ENCODE assay signal across 11 cellular contexts in genomic region chr6:20203561-20204528, GRCh38. TPM values are rescaled to one million over a fixed set of nuclear protein-coding genes. Genes with fewer than 3 reads are reported as not detected.
DNase-seq lines count a peak whose midpoint lies in the region; ATAC-seq, FAIRE-seq and TF ChIP-seq lines count a peak whose summit lies in the region.
"Had no signal": no experiment of that assay in that cellular context is flagged by ENCODE, and none has a peak within 500 bp of the region (broad histone marks: within the 10 kb centered on the region; RNA-seq: fewer than 3 reads in every experiment).

No MANE protein-coding gene starts in this region.

- POLR2A ChIA-PET in T-cell (lab: Charles Lee): no interaction called here

- FAIRE-seq in GM12892 (lab: Jason Lieb, UNC): no peak

- H3K4me1 ChIP-seq in heart left ventricle: peaks cover 0 to 82% (median 23%) of the 10 kb centered on the region in 12 donors
- H3K4me1 ChIP-seq in suprapubic skin: peaks cover 51% of the 10 kb centered on the region

- H3K36me3 Mint-ChIP-seq in activated T-cell treated with anti-CD3 and anti-CD28 coated beads, Interleukin-2, amount 50 U/mL, for 24 hours (ENCODE audit: low read depth): peaks cover 2% of the 10 kb centered on the region
- peaks cover 7% of the 10 kb centered on the region for H3K36me3 Mint-ChIP-seq in T-cell

- no peak for TF ChIP-seq CTCF in heart left ventricle (IDR thresholded peaks at IDR 0.05)
- TF ChIP-seq CTCF in suprapubic skin (IDR thresholded peaks at IDR 0.05): no peak

- H3K4me3 ChIP-seq in heart left ventricle (no peak overlapping the region), suprapubic skin (no peak overlapping the region)

- H3K27me3 Mint-ChIP-seq in activated T-cell treated with anti-CD3 and anti-CD28 coated beads, Interleukin-2, amount 50 U/mL, for 24 hours: no peaks in the 10 kb centered on the region
- no peaks in the 10 kb centered on the region for H3K27me3 Mint-ChIP-seq in T-cell
- H3K27me3 Mint-ChIP-seq: stimulated activated naive CD8-positive, alpha-beta T cell treated with anti-CD3 and anti-CD28 coated beads, Interleukin-15, Interleukin-2, amounts not matched to agents 100 ng/mL and 50 ng/mL, for 24 hours had no signal

- no peak for TF ChIP-seq EP300 in suprapubic skin (IDR thresholded peaks at IDR 0.05)

- no peaks in the 10 kb centered on the region for H3K27me3 ChIP-seq in heart left ventricle
- no peaks in the 10 kb centered on the region for H3K27me3 ChIP-seq in suprapubic skin

- H3K36me3 ChIP-seq in heart left ventricle: no peaks in the 10 kb centered on the region
- no peaks in the 10 kb centered on the region for H3K36me3 ChIP-seq in suprapubic skin

- CTCF ChIA-PET in T-cell (lab: Charles Lee): interaction anchor here in 1 of 2 donors (0.5 to 2.6 kb wide), 4 partner anchors 9 to 347 kb away, joined by 3 to 8 read pairs (median 4); partner anchors contain the start of gene MBOAT1

- H3K27ac ChIP-seq in heart left ventricle (peak overlapping the region in 9 of 12 donors; percentile 10 to 77 (median 30)), suprapubic skin (peak overlapping the region; percentile 6)

- H3K4me1 Mint-ChIP-seq in activated T-cell treated with anti-CD3 and anti-CD28 coated beads, Interleukin-2, amount 50 U/mL, for 24 hours (ENCODE audit: low read depth): peaks cover 65% of the 10 kb centered on the region
- peaks cover 49 to 68% (median 57%) of the 10 kb centered on the region in 3 donors for H3K4me1 Mint-ChIP-seq in T-cell

- H3K9me3 Mint-ChIP-seq in activated T-cell treated with anti-CD3 and anti-CD28 coated beads, Interleukin-2, amount 50 U/mL, for 24 hours: no peaks in the 10 kb centered on the region
- no peaks in the 10 kb centered on the region for H3K9me3 Mint-ChIP-seq in T-cell
- H3K9me3 Mint-ChIP-seq: stimulated activated naive CD8-positive, alpha-beta T cell treated with anti-CD3 and anti-CD28 coated beads, Interleukin-15, Interleukin-2, amounts not matched to agents 100 ng/mL and 50 ng/mL, for 24 hours had no signal

- intact Hi-C loops in heart left ventricle (cut with DNase I): no loop called here

- TF ChIP-seq POLR2A in heart left ventricle (IDR thresholded peaks at IDR 0.05) (no peak), suprapubic skin (IDR thresholded peaks at IDR 0.05) (no peak), GM12892 (IDR thresholded peaks at IDR 0.05; ENCODE audit: low read depth, low read length) (no peak)

- 46 to 58% (median 55%) methylated on average over 8 of the region's 8 CpGs for WGBS in heart left ventricle, 4 donors
- WGBS in suprapubic skin: 58% methylated on average over 8 of the region's 8 CpGs

- no peaks in the 10 kb centered on the region for H3K9me3 ChIP-seq in heart left ventricle
- no peaks in the 10 kb centered on the region for H3K9me3 ChIP-seq in suprapubic skin

- no peak for DNase-seq in activated T-cell treated with anti-CD3 and anti-CD28 coated beads, Interleukin-2, amount 50 U/mL, for 24 hours
- no peak for DNase-seq in activated T-cell treated with anti-CD3 and anti-CD28 coated beads for 4 hours
- DNase-seq in T-cell: no peak
- no peak for DNase-seq in heart left ventricle
- DNase-seq in suprapubic skin (ENCODE audit: low spot score in 2 of 2): no peak
- DNase-seq in GM12892 (ENCODE audit: insufficient read length): no peak
- no peak for DNase-seq in GDM1 (lab: John Stamatoyannopoulos, UW)
- no peak for DNase-seq in stimulated activated CD4-positive, alpha-beta T cell treated with anti-CD3 and anti-CD28 coated beads, Interleukin-12 subunit alpha, Interleukin-12 subunit beta, amount 100 ng/mL, for 4 hours
- DNase-seq: left cardiac atrium had no signal

- H3K4me3 Mint-ChIP-seq in activated T-cell treated with anti-CD3 and anti-CD28 coated beads, Interleukin-2, amount 50 U/mL, for 24 hours: no peak overlapping the region
- no peak overlapping the region for H3K4me3 Mint-ChIP-seq in T-cell
- H3K4me3 Mint-ChIP-seq: B cell; stimulated activated naive CD8-positive, alpha-beta T cell treated with anti-CD3 and anti-CD28 coated beads, Interleukin-15, Interleukin-2, amounts not matched to agents 100 ng/mL and 50 ng/mL, for 24 hours had no signal

- peak overlapping the region; percentile 70 for H3K27ac Mint-ChIP-seq in activated T-cell treated with anti-CD3 and anti-CD28 coated beads, Interleukin-2, amount 50 U/mL, for 24 hours
- H3K27ac Mint-ChIP-seq in T-cell: peak overlapping the region; percentile 71 to 95
- H3K27ac Mint-ChIP-seq: B cell; stimulated activated naive CD8-positive, alpha-beta T cell treated with anti-CD3 and anti-CD28 coated beads, Interleukin-15, Interleukin-2, amounts not matched to agents 100 ng/mL and 50 ng/mL, for 24 hours had no signal

- no peak for ATAC-seq in T-cell (replicated peaks in 1 of 4)
- ATAC-seq in heart left ventricle: peak in 3 of 4 donors; percentile 9 to 47 (median 34)

RNA-seq across cellular contexts. Expression of gene MBOAT1, which starts 8.4 kb away (rescaled TPM):
- 10 to 100 TPM in 3 of 5 donors, 1 to 10 TPM in 2; 8.3 to 21.5 (median 12.0) TPM for total RNA-seq in T-cell
- 10 to 100 TPM in 2 of 9 donors, 1 to 10 TPM in 7; 2.6 to 14.4 (median 4.3) TPM for total RNA-seq in heart left ventricle
- 1 to 10 TPM; 2.1 to 2.5 TPM for polyA plus RNA-seq in heart left ventricle
- total RNA-seq in suprapubic skin: 10 to 100 TPM in 1 of 4 donors, 1 to 10 TPM in 3; 5.3 to 18.8 (median 8.2) TPM
- polyA plus RNA-seq in GM12892 (2012; ENCODE audit: missing spikeins): 10.0 TPM

Comparison
In these comparisons a context has a peak if more than half of its experiments do, and no peak if none do; other contexts are left out.
1. ATAC-seq: peak in heart left ventricle (3 of 4); none in T-cell (0 of 4).